ENCODE assay signal across 1 cellular context in the genomic region with DNA sequence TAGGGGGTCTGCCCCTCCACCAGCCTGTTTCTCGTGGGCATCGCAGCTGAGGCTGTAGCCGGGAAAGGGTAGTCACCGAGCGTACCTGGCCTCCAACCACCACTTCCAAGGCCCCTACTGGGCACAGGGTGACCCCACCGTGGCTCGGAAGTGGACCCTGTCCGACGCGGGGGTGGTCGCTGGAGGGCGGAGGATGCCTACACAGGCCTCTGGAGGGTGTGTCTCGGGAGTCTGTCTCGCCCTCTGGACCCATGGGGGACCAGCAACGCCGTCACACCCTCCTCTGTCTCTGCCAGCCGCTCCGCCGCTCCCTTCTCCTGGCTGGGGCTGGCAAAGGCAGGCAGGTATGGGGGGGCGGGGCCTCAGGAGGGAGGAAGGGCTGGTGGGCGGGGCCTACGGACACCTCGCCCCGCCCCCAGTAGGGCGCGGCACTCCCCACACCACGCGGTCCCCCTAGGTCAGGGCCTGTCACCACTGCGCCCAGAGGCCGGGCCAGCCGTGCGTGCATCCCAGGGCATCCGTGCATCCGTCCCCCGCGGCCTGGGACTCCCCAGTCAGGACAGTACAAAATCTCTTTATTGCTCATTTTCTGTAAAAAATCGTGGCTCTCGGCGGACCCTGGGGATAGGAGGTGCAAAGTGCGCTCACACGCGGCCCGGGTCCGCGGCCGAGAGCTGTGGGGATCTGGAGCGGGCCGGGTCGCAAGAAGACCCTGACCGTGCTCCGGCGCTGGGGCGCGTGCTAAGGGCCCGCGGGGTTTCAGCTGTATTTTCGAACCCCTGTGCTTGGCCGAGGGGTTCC.
TF ChIP-seq lines count a peak whose summit lies in the region.

No MANE protein-coding gene starts in this region.

TF ChIP-seq in H1, 55 proteins besides CTCF, POLR2A, EP300 and RAD21:
- TF ChIP-seq CREB1 (IDR thresholded peaks at IDR 0.05): peak; percentile 32; the same call in 1 of the 2 replicates
- TF ChIP-seq PHF8 (conservative IDR thresholded peaks at IDR 0.05; ENCODE audit: low read depth, low read length): peak; percentile 59
- TF ChIP-seq, protein P1, sequence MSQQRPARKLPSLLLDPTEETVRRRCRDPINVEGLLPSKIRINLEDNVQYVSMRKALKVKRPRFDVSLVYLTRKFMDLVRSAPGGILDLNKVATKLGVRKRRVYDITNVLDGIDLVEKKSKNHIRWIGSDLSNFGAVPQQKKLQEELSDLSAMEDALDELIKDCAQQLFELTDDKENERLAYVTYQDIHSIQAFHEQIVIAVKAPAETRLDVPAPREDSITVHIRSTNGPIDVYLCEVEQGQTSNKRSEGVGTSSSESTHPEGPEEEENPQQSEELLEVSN (IDR thresholded peaks at IDR 0.05): peak; percentile 31; the same call in 1 of the 2 replicates
- TF ChIP-seq, protein P2, sequence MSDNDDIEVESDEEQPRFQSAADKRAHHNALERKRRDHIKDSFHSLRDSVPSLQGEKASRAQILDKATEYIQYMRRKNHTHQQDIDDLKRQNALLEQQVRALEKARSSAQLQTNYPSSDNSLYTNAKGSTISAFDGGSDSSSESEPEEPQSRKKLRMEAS (IDR thresholded peaks at IDR 0.05): peak; percentile 92
- TF ChIP-seq POLR2AphosphoS5 (IDR thresholded peaks at IDR 0.05; ENCODE audit: low read depth, low read length): peak; percentile 78; the same call in 1 of the 2 replicates
